ENCODE assay signal across 32 cellular contexts in the genomic region with DNA sequence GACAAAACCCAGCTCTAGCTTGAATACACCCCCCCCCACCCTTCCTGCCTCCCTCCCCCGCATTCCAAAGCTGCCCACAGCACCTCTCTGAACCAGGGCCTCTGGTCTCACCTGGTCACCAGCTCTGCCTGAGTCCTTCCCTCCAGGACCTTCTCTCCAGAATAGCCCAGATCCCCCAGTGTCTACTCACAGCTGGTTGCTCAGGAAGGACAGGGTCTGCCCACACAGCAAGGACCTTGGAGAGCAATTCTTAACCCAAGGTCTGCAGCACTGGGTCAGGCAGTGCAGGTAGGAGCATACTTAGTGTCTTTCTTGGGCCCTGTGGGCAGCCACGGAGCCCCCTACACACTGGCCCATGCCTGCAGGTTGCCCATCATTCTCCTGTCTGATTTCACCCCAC.
DNase-seq lines count a peak whose midpoint lies in the region; ATAC-seq, FAIRE-seq and TF ChIP-seq lines count a peak whose summit lies in the region.
"Had no signal": no experiment of that assay in that cellular context is flagged by ENCODE, and none has a peak within 500 bp of the region (broad histone marks: within the 10 kb centered on the region; RNA-seq: fewer than 3 reads in every experiment).

No MANE protein-coding gene starts in this region.

- H3K4me1 Mint-ChIP-seq in neural progenitor cell: peaks cover 42% of the 10 kb centered on the region

- H4K20me1 ChIP-seq in HepG2 (ENCODE audit: insufficient read depth, low read length) (no peaks in the 10 kb centered on the region), neural progenitor cell (ENCODE audit: low read depth) (no peaks in the 10 kb centered on the region)

- H3K27ac ChIP-seq in HepG2 (ENCODE audit: extremely low read length, insufficient read depth, low read length) (no peak overlapping the region), right lobe of liver (no peak overlapping the region), RWPE2 (ENCODE audit: poor library complexity, severe bottlenecking) (no peak overlapping the region), neural progenitor cell (no peak overlapping the region)
- H3K27ac ChIP-seq: psoas muscle had no signal

- H3K9me3 Mint-ChIP-seq in neural progenitor cell: peaks cover 20% of the 10 kb centered on the region

- CTCF ChIA-PET in HepG2 (lab: Yijun Ruan, JAX; ENCODE audit: low intra/inter-chr PET ratio, low total read pairs): no interaction called here

- no peak for TF ChIP-seq RAD21 in HepG2 (CRISPR knock-in tag; IDR thresholded peaks at IDR 0.05)

- TF ChIP-seq CTCF in HepG2 (CRISPR knock-in tag; IDR thresholded peaks at IDR 0.05) (no peak), right lobe of liver (IDR thresholded peaks at IDR 0.05) (no peak), RWPE2 (IDR thresholded peaks at IDR 0.05; ENCODE audit: poor library complexity, severe bottlenecking) (no peak), neural progenitor cell (IDR thresholded peaks at IDR 0.05) (no peak)

- POLR2A ChIA-PET in HepG2 (lab: Yijun Ruan, JAX): interaction anchor here (1.0 to 2.3 kb wide), 2 partner anchors 105 to 144 kb away, joined by 4 to 8 read pairs; a partner anchor contains a TSS

- DNase-seq in HepG2 (ENCODE audit: low spot score): no peak
- no peak for DNase-seq in right lobe of liver
- peak; percentile 15 for DNase-seq in RWPE2 (ENCODE audit: low spot score)
- peak; percentile 2 for DNase-seq in neural progenitor cell (ENCODE audit: low spot score)
- no peak for DNase-seq in activated effector memory CD4-positive, alpha-beta T cell treated with anti-CD3 and anti-CD28 coated beads, Interleukin-2, amount 50 U/mL, for 16 hours
- DNase-seq in GM19238 (ENCODE audit: insufficient read length, low spot score): no peak
- DNase-seq: activated CD4-positive, alpha-beta T cell treated with anti-CD3 and anti-CD28 coated beads, Interleukin-2, amount 50 U/mL, for 4 hours; activated CD8-positive, alpha-beta memory T cell treated with anti-CD3 and anti-CD28 coated beads, Interleukin-2, amount 10 ng/mL, durations not matched to agents 7 days and 5 days; activated naive CD4-positive, alpha-beta T cell; activated naive CD8-positive, alpha-beta T cell treated with anti-CD3 and anti-CD28 coated beads, Interleukin-2, amount 50 U/mL, for 24 hours; activated T-cell treated with anti-CD3 and anti-CD28 coated beads, Interleukin-2, amount 50 U/mL, for 72 hours; DMS153; endodermal cell; glutamatergic neuron; HFFc6; IMR-90; MM.1S; NCI-H1105 treated with DMSO at 0.1 percent for 48 hours; NCI-H1930; NCI-H510A; psoas muscle; substantia nigra; trophoblast cell had no signal

- 68% methylated on average over 2 of the region's 2 CpGs for whole genome bisulfite sequencing in HepG2 (ENCODE audit: low lambda C conversion rate)
- WGBS in right lobe of liver (ENCODE audit: insufficient coverage, low coverage, low lambda C conversion rate, missing lambda C conversion rate): 80% methylated on average over 1 of the region's 2 CpGs

- H3K9ac ChIP-seq in HepG2 (ENCODE audit: insufficient read depth, low read depth, low read length) (no peak overlapping the region), neural progenitor cell (no peak overlapping the region)

- peak overlapping the region; percentile 6 for H3K27ac Mint-ChIP-seq in neural progenitor cell
- H3K27ac Mint-ChIP-seq: activated CD8-positive, alpha-beta memory T cell treated with anti-CD3 and anti-CD28 coated beads, Interleukin-2, amount 10 ng/mL, durations not matched to agents 7 days and 5 days; activated naive CD8-positive, alpha-beta T cell treated with anti-CD3 and anti-CD28 coated beads, Interleukin-2, amount 50 U/mL, for 24 hours; activated T-cell treated with anti-CD3 and anti-CD28 coated beads, Interleukin-2, amount 50 U/mL, for 72 hours; endodermal cell; HFFc6; memory B cell; stimulated activated effector memory CD8-positive, alpha-beta T cell treated with anti-CD3 and anti-CD28 coated beads, Interleukin-12 subunit alpha, Interleukin-12 subunit beta, amount 100 ng/mL, for 72 hours; T-helper 1 cell treated with Interleukin-12 subunit alpha and Interleukin-12 subunit beta and Interleukin-4 antibody, amounts not matched to agents 30 μg/mL and 1 μg/mL, for 36 hours had no signal

- no peak overlapping the region for H3K4me3 Mint-ChIP-seq in neural progenitor cell
- H3K4me3 Mint-ChIP-seq: activated CD8-positive, alpha-beta memory T cell treated with anti-CD3 and anti-CD28 coated beads, Interleukin-2, amount 10 ng/mL, durations not matched to agents 7 days and 5 days; activated naive CD8-positive, alpha-beta T cell treated with anti-CD3 and anti-CD28 coated beads, Interleukin-2, amount 50 U/mL, for 24 hours; activated T-cell treated with anti-CD3 and anti-CD28 coated beads, Interleukin-2, amount 50 U/mL, for 72 hours; central memory CD8-positive, alpha-beta T cell; endodermal cell; HFFc6; memory B cell; stimulated activated effector memory CD8-positive, alpha-beta T cell treated with anti-CD3 and anti-CD28 coated beads, Interleukin-12 subunit alpha, Interleukin-12 subunit beta, amount 100 ng/mL, for 72 hours; T-helper 1 cell treated with Interleukin-12 subunit alpha and Interleukin-12 subunit beta and Interleukin-4 antibody, amounts not matched to agents 30 μg/mL and 1 μg/mL, for 36 hours had no signal

- H3K79me2 ChIP-seq in HepG2 (ENCODE audit: insufficient read depth, low read length) (no peaks in the 10 kb centered on the region), neural progenitor cell (ENCODE audit: low read depth) (no peaks in the 10 kb centered on the region)

- peaks cover 13% of the 10 kb centered on the region for H3F3A ChIP-seq in neural progenitor cell (ENCODE audit: low read depth)

- no peak for FAIRE-seq in HepG2 (lab: Jason Lieb, UNC)
- FAIRE-seq: A204.1, astrocyte, TTC549 had no signal

- H3K4me1 ChIP-seq in HepG2 (ENCODE audit: insufficient read depth, low read length) (peaks cover 8% of the 10 kb centered on the region), right lobe of liver (no peaks in the 10 kb centered on the region), RWPE2 (ENCODE audit: insufficient read depth, poor library complexity, severe bottlenecking) (no peaks in the 10 kb centered on the region), neural progenitor cell (no peaks in the 10 kb centered on the region)
- H3K4me1 ChIP-seq: psoas muscle had no signal

- H2AFZ ChIP-seq in HepG2 (ENCODE audit: low read length) (no peak overlapping the region), neural progenitor cell (replicated peaks) (no peak overlapping the region)

- no peak; the same call in 2 of the 3 replicates for ATAC-seq in HepG2
- ATAC-seq in right lobe of liver: no peak
- peak; percentile 14; the same call in 1 of the 3 replicates for ATAC-seq in RWPE2 (ENCODE audit: low read depth)
- no peak for ATAC-seq in GM19035 (IDR thresholded peaks at IDR 0.05; ENCODE audit: unreplicated experiment)
- ATAC-seq in activated CD4-positive, CD25-positive, alpha-beta regulatory T cell treated with anti-CD3 and anti-CD28 coated beads, Interleukin-2, amount 50 U/mL, for 24 hours: no peak
- ATAC-seq: activated CD8-positive, alpha-beta memory T cell treated with anti-CD3 and anti-CD28 coated beads, Interleukin-2, amount 10 ng/mL, durations not matched to agents 7 days and 5 days; activated naive CD8-positive, alpha-beta T cell treated with anti-CD3 and anti-CD28 coated beads, Interleukin-2, amount 50 U/mL, for 24 hours; activated T-cell treated with anti-CD3 and anti-CD28 coated beads, Interleukin-2, amount 50 U/mL, for 72 hours; psoas muscle; stimulated activated effector memory CD8-positive, alpha-beta T cell treated with anti-CD3 and anti-CD28 coated beads, Interleukin-12 subunit alpha, Interleukin-12 subunit beta, amount 100 ng/mL, for 72 hours had no signal

- in situ Hi-C loops in HepG2 (cut with HindIII; ENCODE audit: extremely low pct_ligation_motif_present, low pct_unique_long_range_greater_than_20kb): no loop called here

- TF ChIP-seq POLR2A in HepG2 (IDR thresholded peaks at IDR 0.05; ENCODE audit: insufficient read depth in 1 of 2, low read depth in 2 of 2, low read length in 2 of 2) (no peak), right lobe of liver (IDR thresholded peaks at IDR 0.05) (no peak)

- no peak for TF ChIP-seq EP300 in HepG2 (IDR thresholded peaks at IDR 0.05; ENCODE audit: low read depth in 2 of 2, low read length in 2 of 2)
- TF ChIP-seq EP300 in HepG2 (CRISPR knock-in tag; IDR thresholded peaks at IDR 0.05; ENCODE audit: borderline replicate concordance): no peak

- BruUV-seq in HepG2 (replicated peaks; lab: Mats Ljungman, UMichigan): no TSS peak

- H3K9me3 ChIP-seq in HepG2 (ENCODE audit: low read length): peaks cover 9% of the 10 kb centered on the region
- H3K9me3 ChIP-seq in right lobe of liver: peaks cover 0 to 6% (median 0%) of the 10 kb centered on the region in 4 donors
- H3K9me3 ChIP-seq in RWPE2 (ENCODE audit: severe bottlenecking): peaks cover 10% of the 10 kb centered on the region
- no peaks in the 10 kb centered on the region for H3K9me3 ChIP-seq in neural progenitor cell (ENCODE audit: low read depth)

- H3K27me3 ChIP-seq in HepG2 (ENCODE audit: control insufficient read depth in 1 of 2, insufficient read depth in 2 of 2, low read length in 2 of 2) (no peaks in the 10 kb centered on the region), right lobe of liver (no peaks in the 10 kb centered on the region), RWPE2 (ENCODE audit: insufficient read depth, poor library complexity, severe bottlenecking) (no peaks in the 10 kb centered on the region), neural progenitor cell (no peaks in the 10 kb centered on the region)

- no peaks in the 10 kb centered on the region for H3K36me3 Mint-ChIP-seq in neural progenitor cell

- no peaks in the 10 kb centered on the region for H3K36me3 ChIP-seq in HepG2 (replicated peaks in 1 of 2; ENCODE audit: control insufficient read depth in 1 of 2, insufficient read depth in 2 of 2, low read length in 2 of 2)
- H3K36me3 ChIP-seq in right lobe of liver: no peaks in the 10 kb centered on the region
- no peaks in the 10 kb centered on the region for H3K36me3 ChIP-seq in RWPE2 (ENCODE audit: low read depth)
- no peaks in the 10 kb centered on the region for H3K36me3 ChIP-seq in neural progenitor cell

- H3K4me3 ChIP-seq in HepG2 (replicated peaks in 1 of 3; ENCODE audit: insufficient read depth in 1 of 3, low read depth in 2 of 3, low read length in 3 of 3) (no peak overlapping the region), right lobe of liver (no peak overlapping the region), RWPE2 (ENCODE audit: severe bottlenecking) (no peak overlapping the region), neural progenitor cell (no peak overlapping the region)
- H3K4me3 ChIP-seq: psoas muscle had no signal

- intact Hi-C loops in HepG2 (cut with micrococcal nuclease; ENCODE audit: unreplicated experiment) (no loop called here), right lobe of liver (cut with DNase I) (loop anchor here in 1 of 2 donors (10.0 kb wide), 1 partner anchor 157 kb away; no protein-coding TSS in a partner anchor)

- H3K27me3 Mint-ChIP-seq in neural progenitor cell (ENCODE audit: insufficient read depth, low read depth): peaks cover 17% of the 10 kb centered on the region
- H3K27me3 Mint-ChIP-seq: activated CD8-positive, alpha-beta memory T cell treated with anti-CD3 and anti-CD28 coated beads, Interleukin-2, amount 10 ng/mL, durations not matched to agents 7 days and 5 days; activated naive CD8-positive, alpha-beta T cell treated with anti-CD3 and anti-CD28 coated beads, Interleukin-2, amount 50 U/mL, for 24 hours; central memory CD8-positive, alpha-beta T cell; memory B cell had no signal

- H3K4me2 ChIP-seq in HepG2 (ENCODE audit: low read depth, low read length) (no peak overlapping the region), neural progenitor cell (no peak overlapping the region)

Comparison
In these comparisons a context has a peak if more than half of its experiments do, and no peak if none do; other contexts are left out.
1. DNase-seq: peak in RWPE2 (single experiment) and neural progenitor cell (single experiment); none in HepG2 (single experiment), right lobe of liver (0 of 3), activated effector memory CD4-positive, alpha-beta T cell treated with anti-CD3 and anti-CD28 coated beads, Interleukin-2, amount 50 U/mL, for 16 hours (single experiment) and GM19238 (single experiment).